ENCODE assay signal across 13 cellular contexts in the genomic region with DNA sequence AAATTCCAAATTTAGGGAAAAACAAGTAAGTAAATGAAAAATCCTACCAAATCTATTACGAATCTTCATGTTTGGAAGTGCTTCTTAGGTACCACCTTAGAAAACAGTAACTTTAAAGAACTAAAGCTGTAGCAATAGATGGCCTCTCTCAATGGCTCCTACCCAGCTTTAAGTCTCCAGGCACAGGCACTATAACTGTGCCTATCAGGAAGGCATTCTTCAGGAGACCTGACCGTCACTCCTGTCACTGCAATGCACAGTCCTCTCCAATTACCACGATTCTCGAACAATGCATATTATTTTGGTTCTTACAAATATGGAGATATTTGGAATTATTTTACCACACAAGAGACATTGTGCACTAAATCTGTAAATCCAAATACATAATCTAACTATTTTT. TPM values are rescaled to one million over a fixed set of nuclear protein-coding genes. Genes with fewer than 3 reads are reported as not detected.
"Had no signal": no experiment of that assay in that cellular context is flagged by ENCODE, and none has a peak within 500 bp of the region (broad histone marks: within the 10 kb centered on the region; RNA-seq: fewer than 3 reads in every experiment).

No MANE protein-coding gene starts in this region.

- H3K27me3 ChIP-seq: cardiac muscle cell, colonic mucosa had no signal

- H3K4me1 ChIP-seq: colonic mucosa had no signal

- H3K4me3 ChIP-seq: cardiac muscle cell, colonic mucosa, skin epidermis had no signal

- H3K27ac ChIP-seq: cardiac muscle cell, colonic mucosa had no signal

- H3K36me3 ChIP-seq: cardiac muscle cell, colonic mucosa had no signal

- H3K9me3 ChIP-seq: colonic mucosa had no signal

- DNase-seq: activated CD4-positive, alpha-beta memory T cell treated with anti-CD3 and anti-CD28 coated beads for 36 hours; activated gamma-delta T cell treated with Interleukin-2 at 50 U/mL for 16 hours; activated naive CD8-positive, alpha-beta T cell treated with anti-CD3 and anti-CD28 coated beads, Interleukin-2, amount 10 ng/mL, durations not matched to agents 7 days and 5 days; activated T-cell treated with anti-CD3 and anti-CD28 coated beads, Interleukin-2, amount 50 U/mL, for 72 hours; anterior cingulate cortex; colonic mucosa; effector memory CD4-positive, alpha-beta T cell; left cardiac atrium; nephron progenitor cell; stimulated activated CD4-positive, alpha-beta T cell treated with anti-CD3 and anti-CD28 coated beads, Interleukin-4, amount 100 ng/mL, for 4 hours; T-helper 9 cell had no signal

- ATAC-seq: activated T-cell treated with anti-CD3 and anti-CD28 coated beads, Interleukin-2, amount 50 U/mL, for 72 hours had no signal

RNA-seq across cellular contexts. Expression of gene NFIB, which starts 12.9 kb away (rescaled TPM):
- total RNA-seq: activated CD4-positive, alpha-beta memory T cell treated with anti-CD3 and anti-CD28 coated beads for 36 hours; activated naive CD8-positive, alpha-beta T cell treated with anti-CD3 and anti-CD28 coated beads, Interleukin-2, amount 10 ng/mL, durations not matched to agents 7 days and 5 days; activated T-cell treated with anti-CD3 and anti-CD28 coated beads, Interleukin-2, amount 50 U/mL, for 72 hours had no signal
